Comparison of ENCODE assay signal across 1 cellular context in the genomic region with DNA sequence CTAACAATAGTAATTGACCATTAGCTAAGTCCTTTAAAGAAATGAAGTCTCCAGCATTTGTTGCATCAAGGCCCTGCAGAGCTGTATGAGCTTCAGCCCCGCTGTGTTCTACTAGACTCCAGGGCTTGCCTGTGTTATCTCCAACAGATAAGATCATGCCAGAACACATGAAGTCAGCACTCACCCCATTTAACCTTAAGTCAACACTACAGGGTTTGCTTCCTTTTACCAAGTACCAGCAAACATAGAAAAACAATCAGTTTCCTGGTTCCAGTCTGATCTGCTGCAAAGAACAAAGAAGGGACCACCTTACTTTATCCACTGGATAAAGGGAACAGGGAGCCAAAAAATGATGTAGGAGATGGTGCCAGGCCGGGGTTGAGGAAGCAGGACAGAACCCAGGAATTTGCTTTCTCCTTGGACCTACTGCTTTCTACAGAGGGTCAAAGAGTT.
TF ChIP-seq lines count a peak whose summit lies in the region.

No MANE protein-coding gene starts in this region.

TF ChIP-seq in IMR-90, 13 proteins besides CTCF, POLR2A, EP300 and RAD21 (continued from another document):
- TF ChIP-seq MAZ (IDR thresholded peaks at IDR 0.05; ENCODE audit: borderline replicate concordance, low read depth, low read length) (no peak), CHD1 (IDR thresholded peaks at IDR 0.05; ENCODE audit: low read depth, low read length) (no peak), BHLHE40 (IDR thresholded peaks at IDR 0.05; ENCODE audit: low read depth, low read length) (no peak), FOS (IDR thresholded peaks at IDR 0.05; ENCODE audit: low read depth, low read length) (no peak), CEBPB (IDR thresholded peaks at IDR 0.05; ENCODE audit: low read depth, low read length) (no peak), MXI1 (IDR thresholded peaks at IDR 0.05; ENCODE audit: borderline replicate concordance, low read depth, low read length) (no peak), RFX5 (IDR thresholded peaks at IDR 0.05; ENCODE audit: low read depth, low read length) (no peak), MAFK (IDR thresholded peaks at IDR 0.05; ENCODE audit: low read depth, low read length) (no peak), NFE2L2 (IDR thresholded peaks at IDR 0.05; ENCODE audit: low read depth, low read length) (no peak), RCOR1 (IDR thresholded peaks at IDR 0.05; ENCODE audit: insufficient replicate concordance, low read length) (no peak)
- TF ChIP-seq, protein P1, sequence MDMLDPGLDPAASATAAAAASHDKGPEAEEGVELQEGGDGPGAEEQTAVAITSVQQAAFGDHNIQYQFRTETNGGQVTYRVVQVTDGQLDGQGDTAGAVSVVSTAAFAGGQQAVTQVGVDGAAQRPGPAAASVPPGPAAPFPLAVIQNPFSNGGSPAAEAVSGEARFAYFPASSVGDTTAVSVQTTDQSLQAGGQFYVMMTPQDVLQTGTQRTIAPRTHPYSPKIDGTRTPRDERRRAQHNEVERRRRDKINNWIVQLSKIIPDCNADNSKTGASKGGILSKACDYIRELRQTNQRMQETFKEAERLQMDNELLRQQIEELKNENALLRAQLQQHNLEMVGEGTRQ (IDR thresholded peaks at IDR 0.05; ENCODE audit: low read depth, low read length), result no peak
TF ChIP-seq in IMR-90: peak in this region for 0.
